In the genomic region with DNA sequence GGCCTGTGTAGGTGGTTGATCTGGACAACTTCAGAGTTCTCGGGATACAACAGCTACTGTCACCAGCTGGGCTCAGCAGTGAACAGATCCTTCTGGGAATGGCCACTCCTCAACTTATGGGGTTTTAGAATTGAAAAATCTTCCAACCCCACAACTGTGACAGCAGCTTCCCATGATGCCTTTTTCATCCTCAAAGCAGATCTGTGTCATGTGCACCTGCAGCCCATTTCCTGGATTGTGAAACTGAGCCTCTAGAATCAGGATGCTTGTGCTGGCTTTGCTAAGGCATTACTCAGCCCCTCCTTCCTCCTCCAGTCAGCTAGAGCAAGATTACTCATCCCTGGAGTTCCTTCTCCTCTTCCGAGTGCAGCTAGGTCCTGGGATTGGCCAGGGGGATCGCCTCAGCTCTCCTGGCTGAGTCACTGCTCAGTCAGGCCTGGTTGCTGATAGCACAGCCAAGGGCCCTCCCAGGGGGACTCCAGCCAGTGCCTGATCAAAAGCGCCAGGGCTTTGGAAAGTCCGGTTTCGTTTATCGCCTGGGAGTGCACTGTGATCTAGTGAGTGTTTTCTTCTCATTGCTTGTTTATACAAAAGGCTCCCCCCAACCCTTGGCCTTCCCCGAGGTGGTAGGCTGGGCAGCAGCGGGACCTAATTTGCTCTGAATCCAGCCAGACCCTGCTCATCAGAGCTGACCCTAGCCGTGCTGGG, we compare ENCODE assay signal across 8 cellular contexts. TPM values are rescaled to one million over a fixed set of nuclear protein-coding genes. Genes with fewer than 3 reads are reported as not detected.
DNase-seq lines count a peak whose midpoint lies in the region; ATAC-seq and TF ChIP-seq lines count a peak whose summit lies in the region.

No MANE protein-coding gene starts in this region.

- H3K36me3 ChIP-seq in adrenal gland (replicated peaks in 1 of 2): no peaks in the 10 kb centered on the region
- no peaks in the 10 kb centered on the region for H3K36me3 ChIP-seq in heart left ventricle
- H3K36me3 ChIP-seq in prostate gland: no peaks in the 10 kb centered on the region
- no peaks in the 10 kb centered on the region for H3K36me3 ChIP-seq in uterus

- H3K27ac ChIP-seq in adrenal gland (peak overlapping the region in 4 of 5 donors; percentile 29 to 81 (median 73)), heart left ventricle (peak overlapping the region in 11 of 12 donors; percentile 11 to 84 (median 63)), prostate gland (peak overlapping the region; percentile 55 to 65), uterus (peak overlapping the region; percentile 90 to 92)

- H3K4me1 ChIP-seq in adrenal gland (replicated peaks in 1 of 2): peaks cover 14 to 35% of the 10 kb centered on the region in 2 donors
- H3K4me1 ChIP-seq in heart left ventricle: peaks cover 9 to 53% (median 28%) of the 10 kb centered on the region in 12 donors
- H3K4me1 ChIP-seq in prostate gland (replicated peaks): no peaks in the 10 kb centered on the region
- H3K4me1 ChIP-seq in uterus: peaks cover 4 to 9% of the 10 kb centered on the region in 2 donors

- peak; percentile 44 for ATAC-seq in GM18498 (IDR thresholded peaks at IDR 0.05; ENCODE audit: unreplicated experiment)
- peak; percentile 56 for ATAC-seq in HG02885 (IDR thresholded peaks at IDR 0.05; ENCODE audit: poor library complexity, unreplicated experiment)
- peak; percentile 92 to 96 (median 93) for ATAC-seq in heart left ventricle

- DNase-seq in NCI-H146 (lab: John Stamatoyannopoulos, UW) (peak; percentile 88), T follicular helper cell (ENCODE audit: low read depth) (peak; percentile 55), adrenal gland (peak; percentile 94 to 99 (median 98)), heart left ventricle (peak; percentile 93 to 98 (median 94)), prostate gland (ENCODE audit: low spot score) (peak; percentile 94), uterus (peak; percentile 95 to 97)

- H3K27me3 ChIP-seq in adrenal gland: no peaks in the 10 kb centered on the region
- no peaks in the 10 kb centered on the region for H3K27me3 ChIP-seq in heart left ventricle
- no peaks in the 10 kb centered on the region for H3K27me3 ChIP-seq in prostate gland (replicated peaks; ENCODE audit: insufficient read depth)
- no peaks in the 10 kb centered on the region for H3K27me3 ChIP-seq in uterus

- 15 to 23% (median 19%) methylated on average over 5 to 10 of the region's 10 CpGs for WGBS in adrenal gland, 4 donors
- 14 to 27% (median 20%) methylated on average over 10 of the region's 10 CpGs for WGBS in heart left ventricle, 4 donors
- 22% methylated on average over 10 of the region's 10 CpGs for WGBS in prostate gland

- H3K9me3 ChIP-seq in adrenal gland (replicated peaks in 1 of 3) (no peaks in the 10 kb centered on the region), heart left ventricle (no peaks in the 10 kb centered on the region), prostate gland (no peaks in the 10 kb centered on the region), uterus (no peaks in the 10 kb centered on the region)

- TF ChIP-seq POLR2A in adrenal gland (IDR thresholded peaks at IDR 0.05) (no peak), heart left ventricle (IDR thresholded peaks at IDR 0.05) (peak in 1 of 2 donors; percentile 15), prostate gland (IDR thresholded peaks at IDR 0.05) (no peak), uterus (IDR thresholded peaks at IDR 0.05) (peak in 1 of 2 donors; percentile 12)

- intact Hi-C loops in adrenal gland (cut with DNase I) (loop anchor here (5.0 to 10.0 kb wide), 3 partner anchors 33 to 49 kb away; no protein-coding TSS in a partner anchor), heart left ventricle (cut with DNase I) (loop anchor here in 6 of 10 donors (2.0 to 5.0 kb wide), 3 partner anchors 33 to 42 kb away; no protein-coding TSS in a partner anchor), prostate gland (cut with DNase I) (no loop called here), uterus (cut with DNase I; ENCODE audit: low total_unique reads) (no loop called here)

- H3K4me3 ChIP-seq in adrenal gland (peak overlapping the region in 1 of 4 donors; percentile 31), heart left ventricle (peak overlapping the region in 9 of 12 donors; percentile 1 to 44 (median 24)), prostate gland (no peak overlapping the region), uterus (no peak overlapping the region)

- no peak for TF ChIP-seq CTCF in adrenal gland (IDR thresholded peaks at IDR 0.05)
- peak in 1 of 12 donors; percentile 5 for TF ChIP-seq CTCF in heart left ventricle (IDR thresholded peaks at IDR 0.05)
- peak in 1 of 4 experiments; percentile 12 for TF ChIP-seq CTCF in prostate gland (IDR thresholded peaks at IDR 0.05)
- TF ChIP-seq CTCF in uterus (IDR thresholded peaks at IDR 0.05): peak in 1 of 4 experiments; percentile 38

RNA-seq across cellular contexts. Expression of a gene that starts 2.4 kb away (rescaled TPM):
- total RNA-seq in adrenal gland (10 to 100 TPM; 19.9 to 53.4 (median 36.8) TPM), heart left ventricle (10 to 100 TPM; 24.3 to 54.8 (median 43.8) TPM), prostate gland (10 to 100 TPM; 18.2 to 57.1 TPM), uterus (10 to 100 TPM; 19.0 to 52.3 (median 30.5) TPM)
- polyA plus RNA-seq in adrenal gland (10 to 100 TPM; 17.0 to 58.3 (median 23.3) TPM), heart left ventricle (10 to 100 TPM; 15.0 to 57.1 TPM)

Comparison
In these comparisons a context has a peak if more than half of its experiments do, and no peak if none do; other contexts are left out.
1. H3K4me3 ChIP-seq: peak in heart left ventricle (9 of 12); none in prostate gland (0 of 2) and uterus (0 of 2).
2. intact Hi-C loops: an anchor here in adrenal gland (5.0 to 10.0 kb wide) and heart left ventricle (2.0 to 5.0 kb wide); none called in prostate gland and uterus.
3. Peak in every context shown above with its lines, with median percentiles within 50 percentile points of each other: ATAC-seq, DNase-seq and H3K27ac ChIP-seq.